ENCODE assay signal across 1 cellular context in genomic region chr1:11901451-11901850, GRCh38.
A peak's percentile ranks its signal among the peaks of the same experiment; 100 is the strongest.
TF ChIP-seq lines count a peak whose summit lies in the region.

No MANE protein-coding gene starts in this region.

TF ChIP-seq in HepG2, 621 proteins besides CTCF, POLR2A, EP300 and RAD21:
- TF ChIP-seq RXRA (CRISPR knock-in tag; IDR thresholded peaks at IDR 0.05) = peak; percentile 47; the same call in 1 of the 2 replicates
- TF ChIP-seq RXRB (CRISPR knock-in tag; IDR thresholded peaks at IDR 0.05; ENCODE audit: borderline replicate concordance) = peak; percentile 15; the same call in 1 of the 2 replicates
- TF ChIP-seq ZNF441 (CRISPR knock-in tag; IDR thresholded peaks at IDR 0.05; ENCODE audit: borderline replicate concordance) = peak; percentile 55; the same call in 1 of the 2 replicates
- TF ChIP-seq, protein P1, sequence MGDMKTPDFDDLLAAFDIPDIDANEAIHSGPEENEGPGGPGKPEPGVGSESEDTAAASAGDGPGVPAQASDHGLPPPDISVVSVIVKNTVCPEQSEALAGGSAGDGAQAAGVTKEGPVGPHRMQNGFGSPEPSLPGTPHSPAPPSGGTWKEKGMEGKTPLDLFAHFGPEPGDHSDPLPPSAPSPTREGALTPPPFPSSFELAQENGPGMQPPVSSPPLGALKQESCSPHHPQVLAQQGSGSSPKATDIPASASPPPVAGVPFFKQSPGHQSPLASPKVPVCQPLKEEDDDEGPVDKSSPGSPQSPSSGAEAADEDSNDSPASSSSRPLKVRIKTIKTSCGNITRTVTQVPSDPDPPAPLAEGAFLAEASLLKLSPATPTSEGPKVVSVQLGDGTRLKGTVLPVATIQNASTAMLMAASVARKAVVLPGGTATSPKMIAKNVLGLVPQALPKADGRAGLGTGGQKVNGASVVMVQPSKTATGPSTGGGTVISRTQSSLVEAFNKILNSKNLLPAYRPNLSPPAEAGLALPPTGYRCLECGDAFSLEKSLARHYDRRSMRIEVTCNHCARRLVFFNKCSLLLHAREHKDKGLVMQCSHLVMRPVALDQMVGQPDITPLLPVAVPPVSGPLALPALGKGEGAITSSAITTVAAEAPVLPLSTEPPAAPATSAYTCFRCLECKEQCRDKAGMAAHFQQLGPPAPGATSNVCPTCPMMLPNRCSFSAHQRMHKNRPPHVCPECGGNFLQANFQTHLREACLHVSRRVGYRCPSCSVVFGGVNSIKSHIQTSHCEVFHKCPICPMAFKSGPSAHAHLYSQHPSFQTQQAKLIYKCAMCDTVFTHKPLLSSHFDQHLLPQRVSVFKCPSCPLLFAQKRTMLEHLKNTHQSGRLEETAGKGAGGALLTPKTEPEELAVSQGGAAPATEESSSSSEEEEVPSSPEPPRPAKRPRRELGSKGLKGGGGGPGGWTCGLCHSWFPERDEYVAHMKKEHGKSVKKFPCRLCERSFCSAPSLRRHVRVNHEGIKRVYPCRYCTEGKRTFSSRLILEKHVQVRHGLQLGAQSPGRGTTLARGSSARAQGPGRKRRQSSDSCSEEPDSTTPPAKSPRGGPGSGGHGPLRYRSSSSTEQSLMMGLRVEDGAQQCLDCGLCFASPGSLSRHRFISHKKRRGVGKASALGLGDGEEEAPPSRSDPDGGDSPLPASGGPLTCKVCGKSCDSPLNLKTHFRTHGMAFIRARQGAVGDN (CRISPR knock-in tag; IDR thresholded peaks at IDR 0.05) = peak; percentile 22; the same call in 1 of the 2 replicates
- peak; percentile 49 for TF ChIP-seq FOSL2 (CRISPR knock-in tag; IDR thresholded peaks at IDR 0.05)
- TF ChIP-seq ZNF362 (CRISPR knock-in tag; IDR thresholded peaks at IDR 0.05; ENCODE audit: borderline replicate concordance) = peak; percentile 75
- TF ChIP-seq ZNF770 (CRISPR knock-in tag; IDR thresholded peaks at IDR 0.05) = peak; percentile 40; the same call in 1 of the 2 replicates
TF ChIP-seq in HepG2: peak in this region for 7; not testable (repeated sequence) for 614.
